Comparison of ENCODE assay signal across 21 cellular contexts in genomic region chr10:131710142-131710861, GRCh38.
"Had no signal": no experiment of that assay in that cellular context is flagged by ENCODE, and none has a peak within 500 bp of the region (broad histone marks: within the 10 kb centered on the region; RNA-seq: fewer than 3 reads in every experiment).

No MANE protein-coding gene starts in this region.

- DNase-seq: activated CD4-positive, alpha-beta T cell treated with anti-CD3 and anti-CD28 coated beads, Interleukin-2, amount 10 ng/mL, durations not matched to agents 7 days and 5 days; activated gamma-delta T cell; activated naive CD4-positive, alpha-beta T cell treated with anti-CD3 and anti-CD28 coated beads, Interleukin-2, amount 50 U/mL, for 16 hours; activated naive CD8-positive, alpha-beta T cell treated with anti-CD3 and anti-CD28 coated beads, Interleukin-2, amount 50 U/mL, for 24 hours; effector memory CD4-positive, alpha-beta T cell; foreskin melanocyte; left ventricle myocardium superior; mammary epithelial cell; midbrain; small intestine; stimulated activated CD4-positive, alpha-beta T cell treated with anti-CD3 and anti-CD28 coated beads, Interleukin-15, amount 100 ng/mL, for 24 hours; stimulated activated naive B cell treated with anti-CD40 and anti-IgM and Interleukin-4, amounts not matched to agents 10 μg/mL and 1 μg/mL and 100 μg/mL, for 72 hours; testis; trophoblast cell had no signal

- H3K4me1 ChIP-seq: parathyroid adenoma, testis had no signal

- H3K27me3 ChIP-seq: hepatocyte, testis had no signal

- H3K27ac ChIP-seq: hepatocyte, parathyroid adenoma, SK-N-MC, testis, VCaP had no signal

- H3K4me3 ChIP-seq: hepatocyte, SK-N-MC, testis had no signal

- H3K9me3 ChIP-seq: testis had no signal

- ATAC-seq: activated CD4-positive, CD25-positive, alpha-beta regulatory T cell treated with anti-CD3 and anti-CD28 coated beads, Interleukin-2, amount 50 U/mL, for 24 hours; activated naive CD8-positive, alpha-beta T cell treated with anti-CD3 and anti-CD28 coated beads, Interleukin-2, amount 50 U/mL, for 24 hours; esophagus mucosa; left ventricle myocardium superior; sciatic nerve; stimulated activated naive B cell treated with anti-CD40 and anti-IgM and Interleukin-4, amounts not matched to agents 10 μg/mL and 1 μg/mL and 100 μg/mL, for 72 hours had no signal
